Comparison of ENCODE assay signal across 25 cellular contexts in genomic region chr22:20787223-20787622, GRCh38. TPM values are rescaled to one million over a fixed set of nuclear protein-coding genes. Genes with fewer than 3 reads are reported as not detected.
"Had no signal": no experiment of that assay in that cellular context is flagged by ENCODE, and none has a peak within 500 bp of the region (broad histone marks: within the 10 kb centered on the region; RNA-seq: fewer than 3 reads in every experiment).

No MANE protein-coding gene starts in this region.

- ATAC-seq: lower lobe of right lung; natural killer cell treated with Interleukin-12 subunit alpha and Interleukin-12 subunit beta and Interleukin-15 and Interleukin-18, amount 100 ng/mL, for 72 hours; stimulated activated naive B cell treated with anti-CD40 and anti-IgM and Interleukin-4, amounts not matched to agents 10 μg/mL and 1 μg/mL and 100 μg/mL, for 72 hours; stimulated activated naive CD8-positive, alpha-beta T cell treated with anti-CD3 and anti-CD28 coated beads, Interleukin-15, amount 100 ng/mL, for 72 hours had no signal

- H3K27me3 Mint-ChIP-seq: memory B cell; natural killer cell treated with Interleukin-12 subunit alpha and Interleukin-12 subunit beta and Interleukin-15 and Interleukin-18, amount 100 ng/mL, for 72 hours; stimulated activated naive B cell treated with anti-CD40 and anti-IgM and Interleukin-4, amounts not matched to agents 10 μg/mL and 1 μg/mL and 100 μg/mL, for 72 hours; stimulated activated naive CD8-positive, alpha-beta T cell treated with anti-CD3 and anti-CD28 coated beads, Interleukin-15, amount 100 ng/mL, for 72 hours had no signal

- H3K27me3 ChIP-seq: neural progenitor cell, pancreas, sigmoid colon, transverse colon had no signal

- H3K36me3 ChIP-seq: neural progenitor cell had no signal

- H3K27ac ChIP-seq: coronary artery, lower lobe of right lung, neural progenitor cell, pancreas, prostate gland, sigmoid colon, skin epidermis, thoracic aorta, transverse colon had no signal

- H3K4me3 Mint-ChIP-seq: endodermal cell; memory B cell; mesothelial cell of epicardium; natural killer cell treated with Interleukin-12 subunit alpha and Interleukin-12 subunit beta and Interleukin-15 and Interleukin-18, amount 100 ng/mL, for 72 hours; neural progenitor cell; stimulated activated naive B cell treated with anti-CD40 and anti-IgM and Interleukin-4, amounts not matched to agents 10 μg/mL and 1 μg/mL and 100 μg/mL, for 72 hours; stimulated activated naive CD8-positive, alpha-beta T cell treated with anti-CD3 and anti-CD28 coated beads, Interleukin-15, amount 100 ng/mL, for 72 hours had no signal

- DNase-seq: effector CD4-positive, alpha-beta T cell; endodermal cell; foreskin melanocyte; head of caudate nucleus; hippocampal formation; lower lobe of right lung; occipital lobe; sigmoid colon; stimulated activated CD4-positive, alpha-beta T cell treated with anti-CD3 and anti-CD28 coated beads, Interleukin-2, amount 100 ng/mL, for 24 hours; stimulated activated CD4-positive, alpha-beta T cell treated with anti-CD3 and anti-CD28 coated beads, Interleukin-4, amount 100 ng/mL, for 4 hours; stimulated activated naive B cell treated with anti-CD40 and anti-IgM and Interleukin-4, amounts not matched to agents 10 μg/mL and 1 μg/mL and 100 μg/mL, for 72 hours; stimulated activated naive CD8-positive, alpha-beta T cell treated with anti-CD3 and anti-CD28 coated beads, Interleukin-15, amount 100 ng/mL, for 72 hours; transverse colon had no signal

- H3K4me1 Mint-ChIP-seq: mesothelial cell of epicardium; neural progenitor cell; stimulated activated naive CD8-positive, alpha-beta T cell treated with anti-CD3 and anti-CD28 coated beads, Interleukin-15, amount 100 ng/mL, for 72 hours had no signal

- H3K4me1 ChIP-seq: lower lobe of right lung, neural progenitor cell, prostate gland, sigmoid colon had no signal

- H3K27ac Mint-ChIP-seq: memory B cell; mesothelial cell of epicardium; natural killer cell treated with Interleukin-12 subunit alpha and Interleukin-12 subunit beta and Interleukin-15 and Interleukin-18, amount 100 ng/mL, for 72 hours; stimulated activated naive CD8-positive, alpha-beta T cell treated with anti-CD3 and anti-CD28 coated beads, Interleukin-15, amount 100 ng/mL, for 72 hours had no signal

- H3K9me3 Mint-ChIP-seq: endodermal cell; memory B cell; mesothelial cell of epicardium; natural killer cell treated with Interleukin-12 subunit alpha and Interleukin-12 subunit beta and Interleukin-15 and Interleukin-18, amount 100 ng/mL, for 72 hours; neural progenitor cell; stimulated activated naive B cell treated with anti-CD40 and anti-IgM and Interleukin-4, amounts not matched to agents 10 μg/mL and 1 μg/mL and 100 μg/mL, for 72 hours; stimulated activated naive CD8-positive, alpha-beta T cell treated with anti-CD3 and anti-CD28 coated beads, Interleukin-15, amount 100 ng/mL, for 72 hours had no signal

- H3K9me3 ChIP-seq: lower lobe of right lung, pancreas, prostate gland, sigmoid colon, thoracic aorta, transverse colon had no signal

- H3K4me3 ChIP-seq: coronary artery, lower lobe of right lung, neural progenitor cell, pancreas, prostate gland, sigmoid colon, skin epidermis, thoracic aorta, transverse colon had no signal

- FAIRE-seq: pancreas had no signal

RNA-seq across cellular contexts. Expression of gene SERPIND1, which starts 13.3 kb away (rescaled TPM):
- total RNA-seq: chondrocyte, endodermal cell, kidney epithelial cell, mesothelial cell of epicardium, prostate gland, renal cortical epithelial cell, sigmoid colon, thoracic aorta, transverse colon had no signal
